23 cellular contexts compared by ENCODE assay signal in genomic region chr17:31587462-31587861, GRCh38.
DNase-seq lines count a peak whose midpoint lies in the region; ATAC-seq and TF ChIP-seq lines count a peak whose summit lies in the region.
"Had no signal": no experiment of that assay in that cellular context is flagged by ENCODE, and none has a peak within 500 bp of the region (broad histone marks: within the 10 kb centered on the region; RNA-seq: fewer than 3 reads in every experiment).

No MANE protein-coding gene starts in this region.

- no peaks in the 10 kb centered on the region for H3K36me3 Mint-ChIP-seq in activated T-cell treated with anti-CD3 and anti-CD28 coated beads, Interleukin-2, amount 50 U/mL, for 4 hours (ENCODE audit: insufficient read depth)
- H3K36me3 Mint-ChIP-seq: memory B cell had no signal

- H3K4me3 ChIP-seq in left ventricle myocardium inferior (no peak overlapping the region), tibial artery (no peak overlapping the region)
- H3K4me3 ChIP-seq: heart left ventricle, upper lobe of right lung had no signal

- no peak overlapping the region for H3K4me3 Mint-ChIP-seq in activated T-cell treated with anti-CD3 and anti-CD28 coated beads, Interleukin-2, amount 50 U/mL, for 4 hours
- H3K4me3 Mint-ChIP-seq: activated T-cell treated with anti-CD3 and anti-CD28 coated beads, Interleukin-2, amount 50 U/mL, for 24 hours; memory B cell; T-helper 2 cell treated with Interferon-gamma antibody and Interleukin-4, amounts not matched to agents 5 μg/mL and 100 μg/mL, for 36 hours had no signal

- H3K27me3 ChIP-seq in left ventricle myocardium inferior (ENCODE audit: low read depth) = no peaks in the 10 kb centered on the region
- no peaks in the 10 kb centered on the region for H3K27me3 ChIP-seq in tibial artery
- H3K27me3 ChIP-seq: heart left ventricle, upper lobe of right lung had no signal

- H3K9me3 ChIP-seq in left ventricle myocardium inferior (replicated peaks) (no peaks in the 10 kb centered on the region), tibial artery (no peaks in the 10 kb centered on the region)
- H3K9me3 ChIP-seq: heart left ventricle, SK-N-SH, upper lobe of right lung had no signal

- peaks cover 13% of the 10 kb centered on the region for H3K4me1 ChIP-seq in left ventricle myocardium inferior
- peaks cover 0 to 30% (median 25%) of the 10 kb centered on the region in 4 donors for H3K4me1 ChIP-seq in tibial artery

- intact Hi-C loops in left ventricle myocardium inferior (cut with micrococcal nuclease) (no loop called here), Right ventricle myocardium inferior (cut with DNase I) (no loop called here), tibial artery (cut with DNase I; ENCODE audit: low total_unique reads) (no loop called here)

- H3K27me3 Mint-ChIP-seq in activated T-cell treated with anti-CD3 and anti-CD28 coated beads, Interleukin-2, amount 50 U/mL, for 4 hours (ENCODE audit: low read depth) = no peaks in the 10 kb centered on the region
- H3K27me3 Mint-ChIP-seq: activated T-cell treated with anti-CD3 and anti-CD28 coated beads, Interleukin-2, amount 50 U/mL, for 24 hours; memory B cell had no signal

- no peak for TF ChIP-seq CTCF in left ventricle myocardium inferior (IDR thresholded peaks at IDR 0.05; ENCODE audit: borderline replicate concordance)
- no peak for TF ChIP-seq CTCF in tibial artery (IDR thresholded peaks at IDR 0.05)

- H3K27ac ChIP-seq in left ventricle myocardium inferior (replicated peaks) (peak overlapping the region; percentile 12), tibial artery (peak overlapping the region; percentile 26 to 55)
- H3K27ac ChIP-seq: heart left ventricle, upper lobe of right lung had no signal

- ATAC-seq in Right ventricle myocardium inferior (no peak), left lobe of liver (peak; percentile 20), GM19328 (IDR thresholded peaks at IDR 0.05; ENCODE audit: unreplicated experiment) (no peak)
- no peak for ATAC-seq in activated T-cell treated with anti-CD3 and anti-CD28 coated beads, Interleukin-2, amount 50 U/mL, for 4 hours
- ATAC-seq: HCT116, upper lobe of right lung had no signal

- no peaks in the 10 kb centered on the region for H3K9me3 Mint-ChIP-seq in activated T-cell treated with anti-CD3 and anti-CD28 coated beads, Interleukin-2, amount 50 U/mL, for 4 hours
- H3K9me3 Mint-ChIP-seq: activated T-cell treated with anti-CD3 and anti-CD28 coated beads, Interleukin-2, amount 50 U/mL, for 24 hours; memory B cell; T-helper 2 cell treated with Interferon-gamma antibody and Interleukin-4, amounts not matched to agents 5 μg/mL and 100 μg/mL, for 36 hours had no signal

- H3K4me1 Mint-ChIP-seq in activated T-cell treated with anti-CD3 and anti-CD28 coated beads, Interleukin-2, amount 50 U/mL, for 4 hours (ENCODE audit: low read depth) = peaks cover 1% of the 10 kb centered on the region

- DNase-seq in left ventricle myocardium inferior = no peak
- no peak for DNase-seq in Right ventricle myocardium inferior (ENCODE audit: missing footprints)
- peak; percentile 20 for DNase-seq in NCI-H69 (lab: John Stamatoyannopoulos, UW)
- DNase-seq in left lobe of liver (ENCODE audit: low spot score) = no peak
- no peak for DNase-seq in tibial artery
- no peak for DNase-seq in activated CD4-positive, alpha-beta T cell treated with anti-CD3 and anti-CD28 coated beads, Interleukin-2, amount 50 U/mL, for 4 hours
- DNase-seq in activated T-cell treated with anti-CD3 and anti-CD28 coated beads, Interleukin-2, amount 50 U/mL, for 4 hours = no peak
- DNase-seq: activated CD4-positive, alpha-beta T cell treated with anti-CD3 and anti-CD28 coated beads for 4 hours; activated naive CD4-positive, alpha-beta T cell; activated T-cell treated with anti-CD3 and anti-CD28 coated beads, Interleukin-2, amount 50 U/mL, for 24 hours; effector CD8-positive, alpha-beta T cell; heart left ventricle; IMR-90; NCI-H1105 treated with DMSO at 0.1 percent for 48 hours; NCI-H2107; occipital lobe; retina; SK-N-SH; upper lobe of right lung had no signal

- H3K36me3 ChIP-seq in left ventricle myocardium inferior = peaks cover 7% of the 10 kb centered on the region
- peaks cover 0 to 11% (median 0%) of the 10 kb centered on the region in 3 donors for H3K36me3 ChIP-seq in tibial artery
- H3K36me3 ChIP-seq: upper lobe of right lung had no signal
